14 cellular contexts compared by ENCODE assay signal in the genomic region with DNA sequence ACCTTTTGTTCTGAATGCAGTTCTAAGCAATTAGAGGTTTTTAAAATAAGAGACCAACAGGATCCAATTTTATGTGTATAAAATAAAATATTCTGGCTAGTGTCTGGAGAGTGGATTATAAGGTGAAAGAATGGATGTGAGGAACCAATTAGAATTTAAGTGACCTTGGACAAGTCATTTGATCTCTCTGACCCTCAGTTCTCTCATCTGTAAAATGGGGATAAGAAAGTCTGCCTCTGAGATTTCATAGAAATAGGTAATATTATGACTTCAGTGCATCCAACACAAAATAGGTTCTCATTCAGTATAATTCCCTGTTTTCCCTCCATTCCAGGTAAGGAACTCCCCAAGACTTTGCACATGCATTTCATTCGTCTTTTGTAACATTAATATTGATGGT.
"Had no signal": no experiment of that assay in that cellular context is flagged by ENCODE, and none has a peak within 500 bp of the region (broad histone marks: within the 10 kb centered on the region; RNA-seq: fewer than 3 reads in every experiment).

No MANE protein-coding gene starts in this region.

- DNase-seq: activated CD8-positive, alpha-beta memory T cell treated with anti-CD3 and anti-CD28 coated beads, Interleukin-2, amount 50 U/mL, for 4 hours; activated naive CD4-positive, alpha-beta T cell treated with anti-CD3 and anti-CD28 coated beads, Interleukin-2, amount 50 U/mL, for 16 hours; aorta; esophagus squamous epithelium; heart right ventricle; stimulated activated CD4-positive, alpha-beta T cell treated with anti-CD3 and anti-CD28 coated beads, Interleukin-15, amount 100 ng/mL, for 24 hours; stimulated activated CD4-positive, alpha-beta T cell treated with anti-CD3 and anti-CD28 coated beads, Interleukin-4, amount 100 ng/mL, for 24 hours had no signal

- H3K27me3 ChIP-seq: breast epithelium, esophagus squamous epithelium had no signal

- H3K27me3 Mint-ChIP-seq: activated CD4-positive, alpha-beta memory T cell treated with anti-CD3 and anti-CD28 coated beads for 36 hours; memory B cell; stimulated activated naive CD8-positive, alpha-beta T cell treated with anti-CD3 and anti-CD28 coated beads, Interleukin-15, Interleukin-2, amounts not matched to agents 100 ng/mL and 50 ng/mL, for 24 hours had no signal

- H3K36me3 Mint-ChIP-seq: neural progenitor cell had no signal

- H3K4me1 ChIP-seq: breast epithelium, neural progenitor cell, parathyroid adenoma had no signal

- H3K9me3 Mint-ChIP-seq: activated CD4-positive, alpha-beta memory T cell treated with anti-CD3 and anti-CD28 coated beads for 36 hours; neural progenitor cell; stimulated activated naive CD8-positive, alpha-beta T cell treated with anti-CD3 and anti-CD28 coated beads, Interleukin-15, Interleukin-2, amounts not matched to agents 100 ng/mL and 50 ng/mL, for 24 hours had no signal

- H3K27ac ChIP-seq: breast epithelium, esophagus squamous epithelium, neural progenitor cell, parathyroid adenoma had no signal

- ATAC-seq: heart right ventricle had no signal

- H3K9me3 ChIP-seq: breast epithelium, esophagus squamous epithelium, heart right ventricle had no signal

- H3K36me3 ChIP-seq: breast epithelium, esophagus squamous epithelium, heart right ventricle, neural progenitor cell had no signal

- H3K4me3 ChIP-seq: breast epithelium, esophagus squamous epithelium, heart right ventricle, neural progenitor cell had no signal

- H3K27ac Mint-ChIP-seq: memory B cell, neural progenitor cell had no signal

- H3K4me3 Mint-ChIP-seq: memory B cell; neural progenitor cell; T-helper 2 cell treated with Interferon-gamma antibody and Interleukin-4, amounts not matched to agents 5 μg/mL and 100 μg/mL, for 36 hours had no signal
